In the genomic region with DNA sequence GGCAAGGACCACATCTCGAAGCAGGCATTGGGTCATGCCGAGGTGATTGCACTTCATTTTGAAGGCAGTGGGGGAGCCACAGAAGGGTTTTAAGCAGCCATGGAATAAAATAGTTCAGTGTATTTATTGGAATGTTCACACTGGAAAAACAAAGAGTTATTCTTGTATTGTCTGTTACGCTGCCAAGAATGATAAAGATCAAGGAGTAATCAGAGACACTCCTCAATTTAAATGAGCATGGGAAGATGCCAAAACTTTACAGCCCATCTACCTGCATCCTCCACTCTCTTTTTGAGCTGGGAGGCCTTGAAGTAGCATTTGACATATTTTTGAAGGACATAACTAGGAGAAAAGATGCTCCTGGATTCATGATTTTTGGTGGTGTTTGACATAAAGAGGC, we compare ENCODE assay signal across 16 cellular contexts.
DNase-seq lines count a peak whose midpoint lies in the region; ATAC-seq lines count a peak whose summit lies in the region.
"Had no signal": no experiment of that assay in that cellular context is flagged by ENCODE, and none has a peak within 500 bp of the region (broad histone marks: within the 10 kb centered on the region; RNA-seq: fewer than 3 reads in every experiment).

No MANE protein-coding gene starts in this region.

- CTCF ChIA-PET in T-cell (lab: Charles Lee), result no interaction called here

- no peaks in the 10 kb centered on the region for H3K9me3 Mint-ChIP-seq in activated T-cell treated with anti-CD3 and anti-CD28 coated beads, Interleukin-2, amount 50 U/mL, for 72 hours
- no peaks in the 10 kb centered on the region for H3K9me3 Mint-ChIP-seq in T-cell
- H3K9me3 Mint-ChIP-seq in central memory CD8-positive, alpha-beta T cell, result no peaks in the 10 kb centered on the region
- no peaks in the 10 kb centered on the region for H3K9me3 Mint-ChIP-seq in stimulated activated naive CD8-positive, alpha-beta T cell treated with anti-CD3 and anti-CD28 coated beads, Interleukin-15, amount 100 ng/mL, for 72 hours

- ATAC-seq in activated T-cell treated with anti-CD3 and anti-CD28 coated beads, Interleukin-2, amount 50 U/mL, for 72 hours (replicated peaks in 1 of 2), result no peak
- ATAC-seq in T-cell (replicated peaks in 1 of 4), result no peak
- no peak for ATAC-seq in central memory CD8-positive, alpha-beta T cell (replicated peaks; ENCODE audit: extremely low read depth, poor library complexity, severe bottlenecking)
- no peak for ATAC-seq in stimulated activated naive CD8-positive, alpha-beta T cell treated with anti-CD3 and anti-CD28 coated beads, Interleukin-15, amount 100 ng/mL, for 72 hours
- ATAC-seq: lower lobe of right lung, psoas muscle had no signal

- H3K36me3 Mint-ChIP-seq in activated T-cell treated with anti-CD3 and anti-CD28 coated beads, Interleukin-2, amount 50 U/mL, for 72 hours (ENCODE audit: insufficient read depth in 2 of 2), result peaks cover 22 to 49% of the 10 kb centered on the region in 2 donors
- peaks cover 50% of the 10 kb centered on the region for H3K36me3 Mint-ChIP-seq in T-cell
- peaks cover 42% of the 10 kb centered on the region for H3K36me3 Mint-ChIP-seq in central memory CD8-positive, alpha-beta T cell (ENCODE audit: insufficient read depth)

- H3K27ac Mint-ChIP-seq in activated T-cell treated with anti-CD3 and anti-CD28 coated beads, Interleukin-2, amount 50 U/mL, for 72 hours, result peak overlapping the region; percentile 99
- peak overlapping the region; percentile 90 to 94 for H3K27ac Mint-ChIP-seq in T-cell
- peak overlapping the region; percentile 71 for H3K27ac Mint-ChIP-seq in central memory CD8-positive, alpha-beta T cell (ENCODE audit: low read depth)
- peak overlapping the region; percentile 46 to 87 for H3K27ac Mint-ChIP-seq in stimulated activated naive CD8-positive, alpha-beta T cell treated with anti-CD3 and anti-CD28 coated beads, Interleukin-15, amount 100 ng/mL, for 72 hours

- peak overlapping the region; percentile 63 to 87 for H3K4me3 Mint-ChIP-seq in activated T-cell treated with anti-CD3 and anti-CD28 coated beads, Interleukin-2, amount 50 U/mL, for 72 hours
- H3K4me3 Mint-ChIP-seq in T-cell, result peak overlapping the region in 2 of 3 donors; percentile 59 to 60
- H3K4me3 Mint-ChIP-seq in central memory CD8-positive, alpha-beta T cell, result peak overlapping the region; percentile 52
- H3K4me3 Mint-ChIP-seq in stimulated activated naive CD8-positive, alpha-beta T cell treated with anti-CD3 and anti-CD28 coated beads, Interleukin-15, amount 100 ng/mL, for 72 hours, result peak overlapping the region; percentile 55 to 58

- peaks cover 100% of the 10 kb centered on the region for H3K4me1 Mint-ChIP-seq in activated T-cell treated with anti-CD3 and anti-CD28 coated beads, Interleukin-2, amount 50 U/mL, for 72 hours (ENCODE audit: low read depth)
- peaks cover 99 to 100% (median 100%) of the 10 kb centered on the region in 3 donors for H3K4me1 Mint-ChIP-seq in T-cell
- peaks cover 97% of the 10 kb centered on the region for H3K4me1 Mint-ChIP-seq in central memory CD8-positive, alpha-beta T cell
- peaks cover 100% of the 10 kb centered on the region for H3K4me1 Mint-ChIP-seq in stimulated activated naive CD8-positive, alpha-beta T cell treated with anti-CD3 and anti-CD28 coated beads, Interleukin-15, amount 100 ng/mL, for 72 hours

- POLR2A ChIA-PET in T-cell (lab: Charles Lee), result interaction anchor here in 1 of 2 donors (1.0 to 3.0 kb wide), 2 partner anchors 16 to 20 kb away, joined by 3 to 33 read pairs; no protein-coding TSS in a partner anchor

- no peaks in the 10 kb centered on the region for H3K27me3 Mint-ChIP-seq in activated T-cell treated with anti-CD3 and anti-CD28 coated beads, Interleukin-2, amount 50 U/mL, for 72 hours (ENCODE audit: low read depth)
- no peaks in the 10 kb centered on the region for H3K27me3 Mint-ChIP-seq in T-cell
- no peaks in the 10 kb centered on the region for H3K27me3 Mint-ChIP-seq in central memory CD8-positive, alpha-beta T cell
- no peaks in the 10 kb centered on the region for H3K27me3 Mint-ChIP-seq in stimulated activated naive CD8-positive, alpha-beta T cell treated with anti-CD3 and anti-CD28 coated beads, Interleukin-15, amount 100 ng/mL, for 72 hours

- no peak for DNase-seq in activated T-cell treated with anti-CD3 and anti-CD28 coated beads, Interleukin-2, amount 50 U/mL, for 72 hours
- DNase-seq in activated T-cell treated with anti-CD3 and anti-CD28 coated beads, Interleukin-2, amount 50 U/mL, for 48 hours, result no peak
- DNase-seq in T-cell, result no peak
- DNase-seq in central memory CD8-positive, alpha-beta T cell (ENCODE audit: low spot score in 2 of 2), result no peak
- no peak for DNase-seq in stimulated activated naive CD8-positive, alpha-beta T cell treated with anti-CD3 and anti-CD28 coated beads, Interleukin-15, amount 100 ng/mL, for 72 hours
- DNase-seq in NAMALWA (ENCODE audit: low spot score), result no peak
- no peak for DNase-seq in NCI-H1092 (lab: John Stamatoyannopoulos, UW)
- DNase-seq in middle frontal gyrus (ENCODE audit: extremely low spot score, low spot score), result no peak
- DNase-seq: ACHN; activated T-cell treated with anti-CD3 and anti-CD28 coated beads, Interleukin-2, amount 50 U/mL, for 1 hour; cortex of kidney; erythroblast; lower lobe of right lung; NCI-H146; psoas muscle; stomach had no signal
